ENCODE assay signal across 12 cellular contexts in genomic region chr15:65069179-65069578, GRCh38.
DNase-seq lines count a peak whose midpoint lies in the region; ATAC-seq lines count a peak whose summit lies in the region.
"Had no signal": no experiment of that assay in that cellular context is flagged by ENCODE, and none has a peak within 500 bp of the region (broad histone marks: within the 10 kb centered on the region; RNA-seq: fewer than 3 reads in every experiment).

No MANE protein-coding gene starts in this region.

- no peak overlapping the region for H3K4me3 ChIP-seq in stomach smooth muscle (ENCODE audit: low read length in 2 of 2)

- H3K9ac ChIP-seq in stomach smooth muscle (ENCODE audit: low read length in 2 of 2), result peak overlapping the region in 1 of 2 donors; percentile 47

- peaks cover 61% of the 10 kb centered on the region for H3K4me1 ChIP-seq in stomach smooth muscle (ENCODE audit: control insufficient read depth, insufficient read depth, low read length)

- no peaks in the 10 kb centered on the region for H3K36me3 ChIP-seq in stomach smooth muscle (ENCODE audit: control insufficient read depth in 2 of 2, insufficient read depth in 2 of 2, low read length in 2 of 2)

- peak; percentile 94 for DNase-seq in GM04504 (ENCODE audit: low read depth)
- DNase-seq in GF-D8 (lab: John Stamatoyannopoulos, UW), result no peak
- DNase-seq in NCI-H187 treated with DMSO at 0.1 percent for 48 hours (lab: John Stamatoyannopoulos, UW), result no peak
- DNase-seq in putamen (ENCODE audit: low spot score), result no peak
- DNase-seq: activated T-cell treated with anti-CD3 and anti-CD28 coated beads, Interleukin-2, amount 50 U/mL, for 48 hours; cortex of kidney had no signal

- ATAC-seq in HG02798 (IDR thresholded peaks at IDR 0.05; ENCODE audit: poor library complexity, unreplicated experiment), result no peak

- no peaks in the 10 kb centered on the region for H3K9me3 ChIP-seq in stomach smooth muscle (ENCODE audit: control insufficient read depth in 2 of 2, low read length in 2 of 2)

- H3K27ac ChIP-seq in cingulate gyrus (ENCODE audit: low read depth, low read length) (peak overlapping the region; percentile 77), layer of hippocampus (ENCODE audit: low read depth, low read length) (peak overlapping the region; percentile 84), stomach smooth muscle (ENCODE audit: low read length) (peak overlapping the region; percentile 82)
- H3K27ac ChIP-seq: RWPE1, VCaP had no signal

- H3K27me3 ChIP-seq in layer of hippocampus (ENCODE audit: control insufficient read depth, insufficient read depth, low read length), result peaks cover 2% of the 10 kb centered on the region
- H3K27me3 ChIP-seq in stomach smooth muscle (ENCODE audit: control insufficient read depth in 1 of 2, insufficient read depth in 2 of 2, low read length in 2 of 2), result peaks cover 2 to 5% of the 10 kb centered on the region in 2 donors
